8 cellular contexts compared by ENCODE assay signal in genomic region chr3:119294402-119294888, GRCh38. TPM values are rescaled to one million over a fixed set of nuclear protein-coding genes. Genes with fewer than 3 reads are reported as not detected.
A peak's percentile ranks its signal among the peaks of the same experiment; 100 is the strongest.
DNase-seq lines count a peak whose midpoint lies in the region; ATAC-seq and TF ChIP-seq lines count a peak whose summit lies in the region.

No MANE protein-coding gene starts in this region.

- H3K4me3 ChIP-seq in cardiac muscle cell (peak overlapping the region; percentile 87), retinal pigment epithelial cell (ENCODE audit: low read length) (peak overlapping the region; percentile 72)

- peaks cover 62% of the 10 kb centered on the region for H3K4me1 ChIP-seq in cardiac muscle cell (ENCODE audit: low read depth)

- H3K27me3 ChIP-seq in cardiac muscle cell, result no peaks in the 10 kb centered on the region

- no peak for TF ChIP-seq CTCF in cardiac muscle cell (IDR thresholded peaks at IDR 0.05; ENCODE audit: low read depth, low read length)
- TF ChIP-seq CTCF in retinal pigment epithelial cell (conservative IDR thresholded peaks at IDR 0.05; ENCODE audit: low read depth, low read length), result no peak

- DNase-seq in activated CD8-positive, alpha-beta memory T cell treated with anti-CD3 and anti-CD28 coated beads for 1 hour (ENCODE audit: extremely low read depth in 1 of 2, low read depth in 1 of 2), result peak; percentile 30 to 50
- DNase-seq in activated CD8-positive, alpha-beta memory T cell treated with anti-CD3 and anti-CD28 coated beads for 24 hours, result no peak
- DNase-seq in OCI-M1 (lab: John Stamatoyannopoulos, UW) (peak; percentile 60), cardiac muscle cell (ENCODE audit: low read depth in 1 of 2, low spot score in 1 of 2) (peak in 1 of 2 donors; percentile 48), retinal pigment epithelial cell (ENCODE audit: low read depth) (no peak), middle frontal gyrus (ENCODE audit: extremely low spot score, low spot score) (no peak)
- peak; percentile 88 for DNase-seq in activated effector memory CD4-positive, alpha-beta T cell treated with anti-CD3 and anti-CD28 coated beads, Interleukin-2, amount 50 U/mL, for 16 hours

- no peaks in the 10 kb centered on the region for H3K9me3 ChIP-seq in cardiac muscle cell (ENCODE audit: low read depth)

- peak overlapping the region; percentile 90 for H3K27ac ChIP-seq in cardiac muscle cell

- ATAC-seq in HG02970 (IDR thresholded peaks at IDR 0.05; ENCODE audit: low FRiP score, unreplicated experiment), result peak; percentile 60

- no peaks in the 10 kb centered on the region for H3K36me3 ChIP-seq in cardiac muscle cell

RNA-seq across cellular contexts. Expression of gene ARHGAP31, which starts 0.3 kb away (rescaled TPM):
- 59.9 and 60.6 TPM in 2 replicates for total RNA-seq in cardiac muscle cell
- polyA plus RNA-seq in cardiac muscle cell, result 23.9 and 28.0 TPM in 2 replicates

RNA-seq across cellular contexts. Expression of gene B4GALT4, which starts 53.8 kb away (rescaled TPM):
- total RNA-seq in cardiac muscle cell, result 34.0 and 36.3 TPM in 2 replicates
- polyA plus RNA-seq in cardiac muscle cell, result 45.4 and 51.0 TPM in 2 replicates

Comparison
In these comparisons a context has a peak if more than half of its experiments do, and no peak if none do; other contexts are left out.
1. DNase-seq: peak in activated CD8-positive, alpha-beta memory T cell treated with anti-CD3 and anti-CD28 coated beads for 1 hour (2 of 2), OCI-M1 (single experiment) and activated effector memory CD4-positive, alpha-beta T cell treated with anti-CD3 and anti-CD28 coated beads, Interleukin-2, amount 50 U/mL, for 16 hours (single experiment); none in activated CD8-positive, alpha-beta memory T cell treated with anti-CD3 and anti-CD28 coated beads for 24 hours (single experiment), retinal pigment epithelial cell (single experiment) and middle frontal gyrus (single experiment).